21 cellular contexts compared by ENCODE assay signal in genomic region chr1:26378879-26379251, GRCh38. TPM values are rescaled to one million over a fixed set of nuclear protein-coding genes. Genes with fewer than 3 reads are reported as not detected.
DNase-seq lines count a peak whose midpoint lies in the region; ATAC-seq, FAIRE-seq and TF ChIP-seq lines count a peak whose summit lies in the region.
"Had no signal": no experiment of that assay in that cellular context is flagged by ENCODE, and none has a peak within 500 bp of the region (broad histone marks: within the 10 kb centered on the region; RNA-seq: fewer than 3 reads in every experiment).

No MANE protein-coding gene starts in this region.

- TF ChIP-seq CTCF in IMR-90 (conservative IDR thresholded peaks at IDR 0.05; ENCODE audit: low read depth, low read length): no peak
- no peak for TF ChIP-seq CTCF in K562 (IDR thresholded peaks at IDR 0.05 in 2 of 3, conservative IDR thresholded peaks at IDR 0.05 in 1 of 3; ENCODE audit: insufficient read depth in 2 of 3, low read depth in 1 of 3, low read length in 3 of 3)
- TF ChIP-seq CTCF in mucosa of descending colon (IDR thresholded peaks at IDR 0.05): no peak

- POLR2A ChIA-PET in IMR-90 (lab: Charles Lee; ENCODE audit: unreplicated experiment) (no interaction called here), K562 (lab: Yijun Ruan, JAX) (interaction anchor here (0.6 to 2.2 kb wide), 11 partner anchors 9 to 511 kb away, joined by 3 to 8 read pairs (median 3); partner anchors contain the start of genes DHDDS and GPN2)

- BruUV-seq in IMR-90 (replicated peaks; lab: Mats Ljungman, UMichigan) (no TSS peak), K562 (replicated peaks; lab: Mats Ljungman, UMichigan) (no TSS peak)

- H3K4ac ChIP-seq in IMR-90 (ENCODE audit: low read depth, low read length): peak overlapping the region; percentile 96; the same call in 1 of the 2 replicates

- no peak overlapping the region for H3K56ac ChIP-seq in IMR-90 (ENCODE audit: extremely low read depth, insufficient read depth, low read length)

- no peak overlapping the region for H3K14ac ChIP-seq in IMR-90 (replicated peaks; ENCODE audit: low read depth, low read length)

- H3K4me2 ChIP-seq in IMR-90 (ENCODE audit: low read depth, low read length): no peak overlapping the region
- H3K4me2 ChIP-seq in K562 (ENCODE audit: insufficient read depth, low read length): peak overlapping the region; percentile 91

- no peaks in the 10 kb centered on the region for H3K79me2 ChIP-seq in K562 (ENCODE audit: control insufficient read depth, insufficient read depth, low read length)

- H3K27ac ChIP-seq in IMR-90 (ENCODE audit: insufficient read depth, low read length): peak overlapping the region; percentile 95; the same call in 1 of the 2 replicates
- H3K27ac ChIP-seq in K562 (ENCODE audit: extremely low read depth, low read depth, low read length): peak overlapping the region; percentile 96; the same call in 1 of the 3 replicates
- H3K27ac ChIP-seq: upper lobe of left lung had no signal

- peaks cover 10% of the 10 kb centered on the region for H3K4me1 ChIP-seq in IMR-90 (ENCODE audit: control insufficient read depth, insufficient read depth, low read length)
- peaks cover 28 to 37% of the 10 kb centered on the region in 2 experiments for H3K4me1 ChIP-seq in K562 (replicated peaks in 1 of 2; ENCODE audit: control insufficient read depth in 2 of 2, insufficient read depth in 2 of 2, low read length in 2 of 2)
- no peaks in the 10 kb centered on the region for H3K4me1 ChIP-seq in mucosa of descending colon (ENCODE audit: low read depth)

- H3K36me3 Mint-ChIP-seq in activated CD4-positive, alpha-beta T cell treated with anti-CD3 and anti-CD28 coated beads, Interleukin-2, amount 10 ng/mL, durations not matched to agents 24 days and 14 days (ENCODE audit: low read depth): peaks cover 4% of the 10 kb centered on the region
- no peaks in the 10 kb centered on the region for H3K36me3 Mint-ChIP-seq in natural killer cell treated with Interleukin-12 subunit alpha and Interleukin-12 subunit beta and Interleukin-15 and Interleukin-18, amount 100 ng/mL, for 72 hours
- H3K36me3 Mint-ChIP-seq: stimulated activated memory B cell treated with anti-CD40 and anti-IgM and Interleukin-4, amounts not matched to agents 10 μg/mL and 1 μg/mL and 100 μg/mL, for 72 hours had no signal

- peak overlapping the region; percentile 75 for H3K4me3 Mint-ChIP-seq in activated CD4-positive, alpha-beta T cell treated with anti-CD3 and anti-CD28 coated beads, Interleukin-2, amount 10 ng/mL, durations not matched to agents 24 days and 14 days
- H3K4me3 Mint-ChIP-seq in natural killer cell treated with Interleukin-12 subunit alpha and Interleukin-12 subunit beta and Interleukin-15 and Interleukin-18, amount 100 ng/mL, for 72 hours: peak overlapping the region; percentile 81
- H3K4me3 Mint-ChIP-seq: stimulated activated memory B cell treated with anti-CD40 and anti-IgM and Interleukin-4, amounts not matched to agents 10 μg/mL and 1 μg/mL and 100 μg/mL, for 72 hours had no signal

- in situ Hi-C loops in IMR-90 (cut with MboI; ENCODE audit: low sequenced_read_pairs): no loop called here
- in situ Hi-C loops in K562 (cut with MboI): no loop called here

- ATAC-seq in IMR-90 (ENCODE audit: low read depth) (no peak), K562 (no peak), HG03280 (IDR thresholded peaks at IDR 0.05; ENCODE audit: unreplicated experiment) (no peak), mucosa of descending colon (no peak)
- ATAC-seq in natural killer cell treated with Interleukin-12 subunit alpha and Interleukin-12 subunit beta and Interleukin-15 and Interleukin-18, amount 100 ng/mL, for 72 hours: no peak

- WGBS in IMR-90 (ENCODE audit: extremely low coverage in 2 of 2, insufficient read length in 1 of 2), 2 experiments: no CpG with 5 or more reads among the region's 3 CpGs
- 40% methylated on average over 3 of the region's 3 CpGs for WGBS in K562 (ENCODE audit: insufficient coverage, low coverage, missing lambda C conversion rate)

- H2BK15ac ChIP-seq in IMR-90 (ENCODE audit: low read depth, low read length): peak overlapping the region; percentile 90; the same call in 2 of the 3 replicates

- H3K27me3 ChIP-seq in IMR-90 (ENCODE audit: control insufficient read depth, insufficient read depth, low read length) (no peaks in the 10 kb centered on the region), K562 (ENCODE audit: control insufficient read depth in 2 of 2, insufficient read depth in 2 of 2, low read length in 2 of 2) (no peaks in the 10 kb centered on the region)
- H3K27me3 ChIP-seq: upper lobe of left lung had no signal

- H3K79me1 ChIP-seq in IMR-90 (ENCODE audit: low read depth in 1 of 2, low read length in 2 of 2): no peaks in the 10 kb centered on the region

- H4K20me1 ChIP-seq in IMR-90 (ENCODE audit: insufficient read depth, low read length): no peaks in the 10 kb centered on the region
- H4K20me1 ChIP-seq in K562 (replicated peaks; ENCODE audit: control insufficient read depth, insufficient read depth, low read length): no peaks in the 10 kb centered on the region

- no peak for TF ChIP-seq EP300 in K562 (IDR thresholded peaks at IDR 0.05; ENCODE audit: low read length)

- H3K4me3 ChIP-seq in IMR-90 (ENCODE audit: insufficient read depth, low read depth, low read length): no peak overlapping the region
- H3K4me3 ChIP-seq in K562: no peak overlapping the region
- no peak overlapping the region for H3K4me3 ChIP-seq in mucosa of descending colon
- H3K4me3 ChIP-seq: upper lobe of left lung had no signal

- no peak overlapping the region for H3K18ac ChIP-seq in IMR-90 (ENCODE audit: low read depth, low read length)

- no peak overlapping the region for H3K9ac ChIP-seq in IMR-90 (ENCODE audit: low read depth, low read length)
- no peak overlapping the region for H3K9ac ChIP-seq in K562 (ENCODE audit: insufficient read depth in 1 of 2, low read depth in 2 of 2, low read length in 2 of 2)

- H2AK5ac ChIP-seq in IMR-90 (ENCODE audit: low read depth, low read length): peak overlapping the region; percentile 83; the same call in 1 of the 2 replicates

- H3K4me1 Mint-ChIP-seq in activated CD4-positive, alpha-beta T cell treated with anti-CD3 and anti-CD28 coated beads, Interleukin-2, amount 10 ng/mL, durations not matched to agents 24 days and 14 days: peaks cover 51% of the 10 kb centered on the region
- peaks cover 51 to 52% of the 10 kb centered on the region in 2 donors for H3K4me1 Mint-ChIP-seq in natural killer cell treated with Interleukin-12 subunit alpha and Interleukin-12 subunit beta and Interleukin-15 and Interleukin-18, amount 100 ng/mL, for 72 hours (ENCODE audit: low read depth in 2 of 2)

- peak overlapping the region in 1 of 2 experiments; percentile 78; a peak in 1 of 4 replicates for H4K8ac ChIP-seq in IMR-90 (ENCODE audit: low read depth in 2 of 2, low read length in 2 of 2)

- peak overlapping the region; percentile 48 for H2AK9ac ChIP-seq in IMR-90 (replicated peaks; ENCODE audit: low read depth, low read length, poor library complexity)

- FAIRE-seq in K562 (lab: Jason Lieb, UNC): no peak
- FAIRE-seq: A204.1, frontal cortex had no signal

- H3K27ac Mint-ChIP-seq in activated CD4-positive, alpha-beta T cell treated with anti-CD3 and anti-CD28 coated beads, Interleukin-2, amount 10 ng/mL, durations not matched to agents 24 days and 14 days: peak overlapping the region; percentile 88
- peak overlapping the region; percentile 52 to 70 for H3K27ac Mint-ChIP-seq in natural killer cell treated with Interleukin-12 subunit alpha and Interleukin-12 subunit beta and Interleukin-15 and Interleukin-18, amount 100 ng/mL, for 72 hours
- H3K27ac Mint-ChIP-seq: activated T-cell treated with anti-CD3 and anti-CD28 coated beads, Interleukin-2, amount 50 U/mL, for 72 hours had no signal

- H4K5ac ChIP-seq in IMR-90 (ENCODE audit: low read depth, low read length): no peak overlapping the region

- TF ChIP-seq RAD21 in IMR-90 (IDR thresholded peaks at IDR 0.05; ENCODE audit: low read length) (no peak), K562 (CRISPR knock-in tag; conservative IDR thresholded peaks at IDR 0.05 in 1 of 2, IDR thresholded peaks at IDR 0.05 in 1 of 2) (no peak)

- no peaks in the 10 kb centered on the region for H3K27me3 Mint-ChIP-seq in activated CD4-positive, alpha-beta T cell treated with anti-CD3 and anti-CD28 coated beads, Interleukin-2, amount 10 ng/mL, durations not matched to agents 24 days and 14 days
- H3K27me3 Mint-ChIP-seq in natural killer cell treated with Interleukin-12 subunit alpha and Interleukin-12 subunit beta and Interleukin-15 and Interleukin-18, amount 100 ng/mL, for 72 hours: peaks cover 14 to 16% of the 10 kb centered on the region in 2 donors

- dilution Hi-C loops in IMR-90 (cut with HindIII; ENCODE audit: low sequenced_read_pairs, unreplicated experiment): no loop called here

- H2BK20ac ChIP-seq in IMR-90 (ENCODE audit: low read depth, low read length): peak overlapping the region; percentile 88; the same call in 1 of the 2 replicates

- TF ChIP-seq POLR2A in IMR-90 (IDR thresholded peaks at IDR 0.05; ENCODE audit: low read depth, low read length) (no peak), K562 (conservative IDR thresholded peaks at IDR 0.05) (no peak)

- peak overlapping the region; percentile 97; the same call in 1 of the 2 replicates for H2BK120ac ChIP-seq in IMR-90 (ENCODE audit: low read depth, low read length)

- peaks cover 5% of the 10 kb centered on the region for H3K9me3 Mint-ChIP-seq in activated CD4-positive, alpha-beta T cell treated with anti-CD3 and anti-CD28 coated beads, Interleukin-2, amount 10 ng/mL, durations not matched to agents 24 days and 14 days
- H3K9me3 Mint-ChIP-seq in natural killer cell treated with Interleukin-12 subunit alpha and Interleukin-12 subunit beta and Interleukin-15 and Interleukin-18, amount 100 ng/mL, for 72 hours: no peaks in the 10 kb centered on the region
- H3K9me3 Mint-ChIP-seq: stimulated activated memory B cell treated with anti-CD40 and anti-IgM and Interleukin-4, amounts not matched to agents 10 μg/mL and 1 μg/mL and 100 μg/mL, for 72 hours had no signal

- H2BK5ac ChIP-seq in IMR-90 (ENCODE audit: low read depth, low read length, poor library complexity, severe bottlenecking): no peak overlapping the region

- peak overlapping the region; percentile 70; the same call in 1 of the 2 replicates for H3K23ac ChIP-seq in IMR-90 (ENCODE audit: low read depth, low read length)

- no peaks in the 10 kb centered on the region for H3K36me3 ChIP-seq in IMR-90 (ENCODE audit: control insufficient read depth, insufficient read depth, low read length)
- H3K36me3 ChIP-seq in K562 (ENCODE audit: control insufficient read depth, insufficient read depth, low read length): no peaks in the 10 kb centered on the region
- no peaks in the 10 kb centered on the region for H3K36me3 ChIP-seq in mucosa of descending colon (ENCODE audit: low read depth)
- H3K36me3 ChIP-seq: upper lobe of left lung had no signal

- CTCF ChIA-PET in IMR-90 (lab: Yijun Ruan, JAX) (interaction anchor here (1.0 to 1.8 kb wide), 3 partner anchors 12 to 93 kb away, joined by 3 to 9 read pairs (median 4); no protein-coding TSS in a partner anchor), K562 (lab: Yijun Ruan, JAX; ENCODE audit: low intra/inter-chr PET ratio) (interaction anchor here (1.2 kb wide), 1 partner anchor 15 kb away, joined by 4 read pairs; no protein-coding TSS in a partner anchor)

- H2AFZ ChIP-seq in IMR-90 (replicated peaks; ENCODE audit: low read length, poor library complexity) (no peak overlapping the region), K562 (ENCODE audit: low read depth, low read length) (no peak overlapping the region)

- H3K9me3 ChIP-seq in IMR-90 (ENCODE audit: control insufficient read depth, insufficient read depth, low read length) (no peaks in the 10 kb centered on the region), K562 (replicated peaks; ENCODE audit: control insufficient read depth, insufficient read depth, low read depth, low read length) (no peaks in the 10 kb centered on the region), mucosa of descending colon (no peaks in the 10 kb centered on the region)
- H3K9me3 ChIP-seq: upper lobe of left lung had no signal

- H3K9me1 ChIP-seq in IMR-90 (ENCODE audit: insufficient read depth, low read length): peaks cover 7% of the 10 kb centered on the region
- no peaks in the 10 kb centered on the region for H3K9me1 ChIP-seq in K562 (ENCODE audit: control insufficient read depth, insufficient read depth, low read length)

- no peak for DNase-seq in activated CD4-positive, alpha-beta T cell treated with anti-CD3 and anti-CD28 coated beads, Interleukin-2, amount 10 ng/mL, durations not matched to agents 24 days and 14 days
- DNase-seq in activated CD4-positive, alpha-beta T cell treated with anti-CD3 and anti-CD28 coated beads, Interleukin-2, amount 50 U/mL, for 4 hours: no peak
- no peak for DNase-seq in IMR-90
- DNase-seq in K562 (ENCODE audit: extremely low read depth in 1 of 4, low spot score in 3 of 4): no peak
- DNase-seq in natural killer cell treated with Interleukin-12 subunit alpha and Interleukin-12 subunit beta and Interleukin-15 and Interleukin-18, amount 100 ng/mL, for 72 hours (ENCODE audit: low spot score): no peak
- DNase-seq in mucosa of descending colon: no peak
- DNase-seq in stimulated activated CD8-positive, alpha-beta memory T cell treated with anti-CD3 and anti-CD28 coated beads, Interleukin-4, amount 100 ng/mL, for 48 hours: no peak
- DNase-seq: amygdala, COR-L47, NCI-H1105 treated with DMSO at 0.1 percent for 48 hours, T1000 had no signal

- H4K91ac ChIP-seq in IMR-90 (ENCODE audit: insufficient read depth, low read depth, low read length): peak overlapping the region; percentile 94

- intact Hi-C loops in activated CD4-positive, alpha-beta T cell treated with anti-CD3 and anti-CD28 coated beads, Interleukin-2, amount 10 ng/mL, durations not matched to agents 24 days and 14 days (cut with micrococcal nuclease): loop anchor here (1.0 to 5.0 kb wide), 3 partner anchors 9 to 1347 kb away; no protein-coding TSS in a partner anchor
- intact Hi-C loops in IMR-90 (cut with micrococcal nuclease) (no loop called here), K562 (cut with micrococcal nuclease) (no loop called here), mucosa of descending colon (cut with DNase I, micrococcal nuclease) (no loop called here)

RNA-seq across cellular contexts. Expression of gene ZNF683, which starts 6.3 kb away (rescaled TPM):
- total RNA-seq in activated CD4-positive, alpha-beta T cell treated with anti-CD3 and anti-CD28 coated beads, Interleukin-2, amount 10 ng/mL, durations not matched to agents 24 days and 14 days: not detected in 2 replicates
- not detected in 2 replicates for total RNA-seq in IMR-90 (2012; rRNA removed)
- polyA plus RNA-seq in IMR-90 (2012; rRNA removed): not detected in 2 replicates
- polyA plus RNA-seq in IMR-90 (2012; cell fraction: cytosol; rRNA removed): not detected in 2 replicates
- not detected in 2 replicates for polyA plus RNA-seq in IMR-90 (2012; cell fraction: nucleus; rRNA removed; ENCODE audit: low replicate concordance)
- not detected in 2 replicates for total RNA-seq in K562 (2011; cell fraction: chromatin; rRNA removed; ENCODE audit: low replicate concordance)
- total RNA-seq in K562 (2011; cell fraction: nucleolus; rRNA removed): not detected in 2 replicates
- total RNA-seq in K562 (2011; cell fraction: nucleoplasm; rRNA removed): not detected in 2 replicates
- not detected in 2 replicates for total RNA-seq in K562 (2014; rRNA removed)
- total RNA-seq in K562 (2014; rRNA removed; fragmentation: Illumina TruSeq; extraction: Trizol): not detected in 2 replicates
- total RNA-seq in K562 (2015; rRNA removed; fragmentation: Illumina TruSeq; extraction: Trizol): not detected in 2 replicates
- not detected in 2 replicates for total RNA-seq in K562 (2021)
- not detected in 2 replicates for polyA plus RNA-seq in K562 (2011; rRNA removed)
- polyA plus RNA-seq in K562 (2011; cell fraction: cytosol; rRNA removed): not detected in 2 replicates
- polyA plus RNA-seq in K562 (2011; cell fraction: nucleus; rRNA removed): not detected in 2 replicates
- polyA plus RNA-seq in K562 (2012): not detected in 2 replicates
- not detected in 2 replicates for polyA plus RNA-seq in K562 (2014; fragmentation: Illumina TruSeq; extraction: Trizol)
- not detected for polyA plus RNA-seq in K562 (2014; fragmentation: Nextera tagmentation; extraction: Ambion mirVana)
- not detected in 2 replicates for polyA plus RNA-seq in K562 (2014; rRNA removed)
- polyA minus RNA-seq in K562 (2011; rRNA and poly(A)+ RNA removed): not detected in 2 replicates
- not detected in 2 replicates for polyA minus RNA-seq in K562 (2011; cell fraction: cytosol; rRNA and poly(A)+ RNA removed)
- polyA minus RNA-seq in K562 (2011; cell fraction: nucleus; rRNA and poly(A)+ RNA removed): not detected in 2 replicates
- total RNA-seq in natural killer cell treated with Interleukin-12 subunit alpha and Interleukin-12 subunit beta and Interleukin-15 and Interleukin-18, amount 100 ng/mL, for 72 hours: not detected
- 1 to 10 TPM in 1 of 3 donors, under 1 TPM in 1, not detected in 1; 0.19 to 1.0 TPM for total RNA-seq in mucosa of descending colon
- total RNA-seq: cerebellum, frontal cortex, left lobe of liver, posterior vena cava had no signal

RNA-seq across cellular contexts. Expression of gene CRYBG2, which starts 24.9 kb away (rescaled TPM):
- 1.1 and 1.4 TPM in 2 replicates for total RNA-seq in activated CD4-positive, alpha-beta T cell treated with anti-CD3 and anti-CD28 coated beads, Interleukin-2, amount 10 ng/mL, durations not matched to agents 24 days and 14 days
- total RNA-seq in IMR-90 (2012; rRNA removed) (not detected in 2 replicates), K562 (2014; rRNA removed) (7.5 and 12.6 TPM in 2 replicates), K562 (2014; rRNA removed; fragmentation: Illumina TruSeq; extraction: Trizol) (1.3 and 2.1 TPM in 2 replicates), K562 (2015; rRNA removed; fragmentation: Illumina TruSeq; extraction: Trizol) (1.9 and 2.5 TPM in 2 replicates), K562 (2021) (8.5 and 8.8 TPM in 2 replicates), mucosa of descending colon (10 to 100 TPM; 19.4 to 27.7 (median 19.6) TPM)
- polyA plus RNA-seq in IMR-90 (2012; rRNA removed) (not detected in 2 replicates), K562 (2011; rRNA removed) (3.3 and 3.8 TPM in 2 replicates), K562 (2014; fragmentation: Illumina TruSeq; extraction: Trizol) (3.7 and 5.1 TPM in 2 replicates), K562 (2014; fragmentation: Nextera tagmentation; extraction: Ambion mirVana) (1 to 10 TPM in 1 of 2 experiments, under 1 TPM in 1; 0.39 to 2.4 TPM), K562 (2014; rRNA removed) (3.1 and 8.1 TPM in 2 replicates)
- polyA plus RNA-seq in IMR-90 (2012; cell fraction: cytosol; rRNA removed): 0.01 and 0.05 TPM in 2 replicates
- polyA plus RNA-seq in IMR-90 (2012; cell fraction: nucleus; rRNA removed; ENCODE audit: low replicate concordance): 0.31 and 0.32 TPM in 2 replicates
- 7.8 and 10.7 TPM in 2 replicates for total RNA-seq in K562 (2011; cell fraction: chromatin; rRNA removed; ENCODE audit: low replicate concordance)
- 10.0 and 10.2 TPM in 2 replicates for total RNA-seq in K562 (2011; cell fraction: nucleolus; rRNA removed)
- 5.7 and 6.5 TPM in 2 replicates for total RNA-seq in K562 (2011; cell fraction: nucleoplasm; rRNA removed)
- 4.8 and 8.5 TPM in 2 replicates for polyA plus RNA-seq in K562 (2011; cell fraction: cytosol; rRNA removed)
- 6.5 and 9.6 TPM in 2 replicates for polyA plus RNA-seq in K562 (2011; cell fraction: nucleus; rRNA removed)
- polyA plus RNA-seq in K562 (2012): 4.3 and 24.3 TPM in 2 replicates
- polyA minus RNA-seq in K562 (2011; rRNA and poly(A)+ RNA removed): 1.6 and 1.9 TPM in 2 replicates
- polyA minus RNA-seq in K562 (2011; cell fraction: cytosol; rRNA and poly(A)+ RNA removed): 5.9 and 7.5 TPM in 2 replicates
- polyA minus RNA-seq in K562 (2011; cell fraction: nucleus; rRNA and poly(A)+ RNA removed): 2.6 and 4.4 TPM in 2 replicates
- total RNA-seq in natural killer cell treated with Interleukin-12 subunit alpha and Interleukin-12 subunit beta and Interleukin-15 and Interleukin-18, amount 100 ng/mL, for 72 hours: under 1 TPM in 1 of 2 donors, not detected in 1; 0.95 TPM
- total RNA-seq: Right ventricle myocardium inferior had no signal

RNA-seq across cellular contexts. Expression of gene LIN28A, which starts 31.8 kb away (rescaled TPM):
- not detected in 2 replicates for total RNA-seq in activated CD4-positive, alpha-beta T cell treated with anti-CD3 and anti-CD28 coated beads, Interleukin-2, amount 10 ng/mL, durations not matched to agents 24 days and 14 days
- total RNA-seq in IMR-90 (2012; rRNA removed) (not detected in 2 replicates), K562 (2014; rRNA removed) (3.1 and 3.8 TPM in 2 replicates), K562 (2014; rRNA removed; fragmentation: Illumina TruSeq; extraction: Trizol) (4.3 and 4.5 TPM in 2 replicates), K562 (2015; rRNA removed; fragmentation: Illumina TruSeq; extraction: Trizol) (4.5 and 5.4 TPM in 2 replicates), K562 (2021) (5.1 TPM in 2 replicates), mucosa of descending colon (not detected)
- polyA plus RNA-seq in IMR-90 (2012; rRNA removed) (not detected in 2 replicates), K562 (2011; rRNA removed) (0.26 and 5.2 TPM in 2 replicates), K562 (2014; fragmentation: Illumina TruSeq; extraction: Trizol) (3.5 and 3.9 TPM in 2 replicates), K562 (2014; fragmentation: Nextera tagmentation; extraction: Ambion mirVana) (1 to 10 TPM in 1 of 2 experiments, under 1 TPM in 1; 0.80 to 1.0 TPM), K562 (2014; rRNA removed) (2.4 and 3.2 TPM in 2 replicates)
- not detected in 2 replicates for polyA plus RNA-seq in IMR-90 (2012; cell fraction: cytosol; rRNA removed)
- not detected in 2 replicates for polyA plus RNA-seq in IMR-90 (2012; cell fraction: nucleus; rRNA removed; ENCODE audit: low replicate concordance)
- total RNA-seq in K562 (2011; cell fraction: chromatin; rRNA removed; ENCODE audit: low replicate concordance): 0.51 and 0.97 TPM in 2 replicates
- 0.53 and 0.67 TPM in 2 replicates for total RNA-seq in K562 (2011; cell fraction: nucleolus; rRNA removed)
- total RNA-seq in K562 (2011; cell fraction: nucleoplasm; rRNA removed): 0.81 and 1.5 TPM in 2 replicates
- 0.25 and 1.9 TPM in 2 replicates for polyA plus RNA-seq in K562 (2011; cell fraction: cytosol; rRNA removed)
- 0.15 and 1.7 TPM in 2 replicates for polyA plus RNA-seq in K562 (2011; cell fraction: nucleus; rRNA removed)
- 0.24 and 1.0 TPM in 2 replicates for polyA plus RNA-seq in K562 (2012)
- polyA minus RNA-seq in K562 (2011; rRNA and poly(A)+ RNA removed): 0.69 and 13.6 TPM in 2 replicates
- 0.36 and 6.4 TPM in 2 replicates for polyA minus RNA-seq in K562 (2011; cell fraction: cytosol; rRNA and poly(A)+ RNA removed)
- polyA minus RNA-seq in K562 (2011; cell fraction: nucleus; rRNA and poly(A)+ RNA removed): 0.11 and 0.81 TPM in 2 replicates
- total RNA-seq in natural killer cell treated with Interleukin-12 subunit alpha and Interleukin-12 subunit beta and Interleukin-15 and Interleukin-18, amount 100 ng/mL, for 72 hours: not detected
- total RNA-seq: activated T-cell treated with anti-CD3 and anti-CD28 coated beads, Interleukin-2, amount 50 U/mL, for 72 hours; cerebellum; frontal cortex; posterior vena cava; Right ventricle myocardium inferior had no signal

RNA-seq across cellular contexts. Expression of gene DHDDS, which starts 53.3 kb away (rescaled TPM):
- 57.0 and 60.2 TPM in 2 replicates for total RNA-seq in activated CD4-positive, alpha-beta T cell treated with anti-CD3 and anti-CD28 coated beads, Interleukin-2, amount 10 ng/mL, durations not matched to agents 24 days and 14 days
- total RNA-seq in IMR-90 (2012; rRNA removed) (66.7 and 67.7 TPM in 2 replicates), K562 (2014; rRNA removed) (40.8 and 45.3 TPM in 2 replicates), K562 (2014; rRNA removed; fragmentation: Illumina TruSeq; extraction: Trizol) (49.6 and 51.4 TPM in 2 replicates), K562 (2015; rRNA removed; fragmentation: Illumina TruSeq; extraction: Trizol) (46.8 and 47.4 TPM in 2 replicates), K562 (2021) (55.0 and 60.4 TPM in 2 replicates), mucosa of descending colon (100 to 1,000 TPM in 2 of 3 donors, 10 to 100 TPM in 1; 72.9 to 137 (median 118) TPM)
- polyA plus RNA-seq in IMR-90 (2012; rRNA removed) (42.8 and 49.3 TPM in 2 replicates), K562 (2011; rRNA removed) (34.8 and 39.8 TPM in 2 replicates), K562 (2014; fragmentation: Illumina TruSeq; extraction: Trizol) (41.8 and 50.3 TPM in 2 replicates), K562 (2014; fragmentation: Nextera tagmentation; extraction: Ambion mirVana) (10 to 100 TPM; 33.3 to 44.3 TPM), K562 (2014; rRNA removed) (38.3 and 42.1 TPM in 2 replicates)
- polyA plus RNA-seq in IMR-90 (2012; cell fraction: cytosol; rRNA removed): 25.0 and 31.1 TPM in 2 replicates
- 78.8 and 115 TPM in 2 replicates for polyA plus RNA-seq in IMR-90 (2012; cell fraction: nucleus; rRNA removed; ENCODE audit: low replicate concordance)
- 193 and 199 TPM in 2 replicates for total RNA-seq in K562 (2011; cell fraction: chromatin; rRNA removed; ENCODE audit: low replicate concordance)
- total RNA-seq in K562 (2011; cell fraction: nucleolus; rRNA removed): 118 TPM in 2 replicates
- 160 and 187 TPM in 2 replicates for total RNA-seq in K562 (2011; cell fraction: nucleoplasm; rRNA removed)
- polyA plus RNA-seq in K562 (2011; cell fraction: cytosol; rRNA removed): 30.4 and 33.9 TPM in 2 replicates
- polyA plus RNA-seq in K562 (2011; cell fraction: nucleus; rRNA removed): 36.1 and 38.4 TPM in 2 replicates
- 30.7 and 44.5 TPM in 2 replicates for polyA plus RNA-seq in K562 (2012)
- 75.8 and 89.1 TPM in 2 replicates for polyA minus RNA-seq in K562 (2011; rRNA and poly(A)+ RNA removed)
- 23.4 and 26.7 TPM in 2 replicates for polyA minus RNA-seq in K562 (2011; cell fraction: cytosol; rRNA and poly(A)+ RNA removed)
- polyA minus RNA-seq in K562 (2011; cell fraction: nucleus; rRNA and poly(A)+ RNA removed): 39.3 and 68.4 TPM in 2 replicates
- 10 to 100 TPM; 63.5 to 87.7 TPM for total RNA-seq in natural killer cell treated with Interleukin-12 subunit alpha and Interleukin-12 subunit beta and Interleukin-15 and Interleukin-18, amount 100 ng/mL, for 72 hours
